28 cellular contexts compared by ENCODE assay signal in genomic region chr7:24797270-24797669, GRCh38.
"Had no signal": no experiment of that assay in that cellular context is flagged by ENCODE, and none has a peak within 500 bp of the region (broad histone marks: within the 10 kb centered on the region; RNA-seq: fewer than 3 reads in every experiment).

No MANE protein-coding gene starts in this region.

- ATAC-seq: gastroesophageal sphincter; heart left ventricle; left lobe of liver; mucosa of descending colon; natural killer cell treated with Interleukin-12 subunit alpha and Interleukin-12 subunit beta and Interleukin-15 and Interleukin-18, amount 100 ng/mL, for 72 hours; sciatic nerve; stimulated activated effector memory CD8-positive, alpha-beta T cell treated with anti-CD3 and anti-CD28 coated beads, Interleukin-12 subunit alpha, Interleukin-12 subunit beta, amount 100 ng/mL, for 72 hours; stimulated activated naive CD8-positive, alpha-beta T cell treated with anti-CD3 and anti-CD28 coated beads, Interleukin-15, Interleukin-2, amounts not matched to agents 100 U/mL and 50 U/mL, for 24 hours had no signal

- H3K4me3 ChIP-seq: coronary artery, gastroesophageal sphincter, heart left ventricle, hepatocyte, lung, mucosa of descending colon, neural progenitor cell, prostate gland, right atrium auricular region, smooth muscle cell, testis, tibial artery, upper lobe of left lung had no signal

- DNase-seq: dermis blood vessel endothelial cell; effector memory CD4-positive, alpha-beta T cell; foreskin fibroblast; heart left ventricle; kidney; mesenchymal stem cell; mucosa of descending colon; naive B cell; stimulated activated CD4-positive, alpha-beta T cell treated with anti-CD3 and anti-CD28 coated beads, Interleukin-12 subunit alpha, Interleukin-12 subunit beta, amount 100 ng/mL, for 4 hours; stimulated activated CD4-positive, alpha-beta T cell treated with anti-CD3 and anti-CD28 coated beads, Interleukin-1b, Interleukin-23, amount 100 ng/mL, for 48 hours; stimulated activated CD4-positive, alpha-beta T cell treated with anti-CD3 and anti-CD28 coated beads, Interleukin-4, amount 100 ng/mL, for 24 hours; stimulated activated naive CD8-positive, alpha-beta T cell treated with anti-CD3 and anti-CD28 coated beads, Interleukin-15, Interleukin-2, amounts not matched to agents 100 U/mL and 50 U/mL, for 24 hours; substantia nigra; testis; tibial artery; upper lobe of left lung had no signal
